8 cellular contexts compared by ENCODE assay signal in the genomic region with DNA sequence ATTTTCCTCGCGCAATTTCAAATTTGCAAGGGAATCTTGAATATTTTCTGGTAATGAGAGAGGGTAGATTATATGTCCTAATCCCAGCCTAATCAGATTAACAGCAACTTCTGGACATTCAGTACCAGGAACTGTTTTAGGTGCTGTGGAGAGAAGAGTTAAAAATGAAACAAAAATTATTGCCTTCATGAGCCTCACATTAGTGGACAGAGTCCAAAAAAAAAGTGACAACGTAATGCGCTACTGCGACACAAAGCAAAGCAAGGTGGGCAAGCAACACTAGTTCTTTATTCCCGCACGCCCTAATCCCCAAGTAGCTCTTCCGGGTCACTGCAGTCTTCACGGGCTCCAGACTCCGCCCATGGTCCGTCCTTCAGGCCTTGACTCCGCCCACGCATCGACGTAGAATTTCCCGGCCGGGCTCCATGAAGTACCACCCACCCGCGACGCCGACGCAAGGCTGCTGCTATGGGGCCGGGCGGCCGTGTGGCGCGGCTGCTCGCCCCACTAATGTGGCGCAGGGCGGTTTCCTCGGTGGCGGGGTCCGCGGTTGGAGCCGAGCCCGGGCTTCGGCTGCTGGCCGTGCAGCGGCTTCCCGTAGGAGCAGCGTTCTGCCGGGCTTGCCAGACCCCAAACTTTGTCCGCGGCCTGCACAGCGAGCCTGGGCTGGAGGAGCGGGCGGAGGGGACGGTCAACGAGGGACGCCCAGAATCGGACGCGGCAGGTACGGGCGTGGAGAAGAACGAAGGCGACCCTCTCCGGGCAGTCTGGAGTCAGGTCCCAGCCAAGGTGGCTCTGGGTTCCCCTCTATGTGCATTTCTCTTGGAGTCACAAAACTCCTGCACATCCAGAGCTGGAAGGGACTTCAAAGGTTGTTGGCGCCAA. TPM values are rescaled to one million over a fixed set of nuclear protein-coding genes. Genes with fewer than 3 reads are reported as not detected.
DNase-seq lines count a peak whose midpoint lies in the region; ATAC-seq, FAIRE-seq and TF ChIP-seq lines count a peak whose summit lies in the region.

A gene (plus strand): TSS at position 455 of the 885 bp plus-strand sequence. CDS start 14 bp downstream, at position 469.

- peaks cover 0 to 9% (median 0%) of the 10 kb centered on the region in 4 donors for H3K27me3 ChIP-seq in esophagus muscularis mucosa
- no peaks in the 10 kb centered on the region for H3K27me3 ChIP-seq in muscle layer of duodenum (ENCODE audit: low read depth, low read length)

- peak; percentile 83 for FAIRE-seq in RCC 7860 (lab: Jason Lieb, UNC)

- H3K4me3 ChIP-seq in esophagus muscularis mucosa (peak within 1 kb of the TSS; percentile 77 to 97 (median 84)), muscle layer of duodenum (ENCODE audit: low read depth in 1 of 2, low read length in 2 of 2) (peak within 1 kb of the TSS; percentile 85 to 95)

- peaks cover 16 to 19% of the 10 kb centered on the region in 2 donors for H3K36me3 Mint-ChIP-seq in activated T-cell treated with anti-CD3 and anti-CD28 coated beads, Interleukin-2, amount 50 U/mL, for 72 hours (ENCODE audit: insufficient read depth in 2 of 2)

- H3K4me1 ChIP-seq in esophagus muscularis mucosa = peaks cover 28 to 58% (median 54%) of the 10 kb centered on the region in 4 donors
- peaks cover 9 to 22% of the 10 kb centered on the region in 2 donors for H3K4me1 ChIP-seq in muscle layer of duodenum (ENCODE audit: control insufficient read depth in 1 of 2, insufficient read depth in 2 of 2, low read length in 2 of 2)

- H3K27me3 Mint-ChIP-seq in activated T-cell treated with anti-CD3 and anti-CD28 coated beads, Interleukin-2, amount 50 U/mL, for 72 hours (ENCODE audit: low read depth) = peaks cover 6% of the 10 kb centered on the region

- no peaks in the 10 kb centered on the region for H3K9me3 ChIP-seq in KOPT-K1 (ENCODE audit: insufficient read depth, low read length, poor library complexity, severe bottlenecking)
- H3K9me3 ChIP-seq in esophagus muscularis mucosa = no peaks in the 10 kb centered on the region
- H3K9me3 ChIP-seq in muscle layer of duodenum (ENCODE audit: control insufficient read depth in 1 of 2, low read length in 2 of 2) = no peaks in the 10 kb centered on the region

- peak; percentile 95 for DNase-seq in DMS79 (lab: John Stamatoyannopoulos, UW)
- DNase-seq in RCC 7860 (ENCODE audit: low spot score) = peak; percentile 92
- peak; percentile 98 for DNase-seq in activated T-cell treated with anti-CD3 and anti-CD28 coated beads, Interleukin-2, amount 50 U/mL, for 72 hours
- DNase-seq in esophagus muscularis mucosa (ENCODE audit: extremely low spot score) = peak; percentile 99
- peak; percentile 95 to 97 for DNase-seq in stimulated activated CD8-positive, alpha-beta memory T cell treated with anti-CD3 and anti-CD28 coated beads, Interleukin-7, amount 100 ng/mL, for 4 hours (ENCODE audit: low read depth in 2 of 2)

- H3K4me3 Mint-ChIP-seq in activated T-cell treated with anti-CD3 and anti-CD28 coated beads, Interleukin-2, amount 50 U/mL, for 72 hours = peak within 1 kb of the TSS; percentile 84 to 91

- 1% methylated on average over 16 of the region's 59 CpGs for WGBS in esophagus muscularis mucosa

- TF ChIP-seq EP300 in esophagus muscularis mucosa (IDR thresholded peaks at IDR 0.05) = no peak

- H3K27ac ChIP-seq in KOPT-K1 (ENCODE audit: low read depth, low read length, poor library complexity, severe bottlenecking) (peak within 1 kb of the TSS; percentile 68), esophagus muscularis mucosa (replicated peaks in 1 of 4) (peak within 1 kb of the TSS; percentile 79 to 89 (median 86)), muscle layer of duodenum (ENCODE audit: low read length) (peak within 1 kb of the TSS; percentile 78)

- intact Hi-C loops in esophagus muscularis mucosa (cut with DNase I) = loop anchor here (5.0 to 10.0 kb wide), 2 partner anchors 114 to 228 kb away; a partner anchor contains a TSS

- peak; percentile 100 for ATAC-seq in GM21786 (IDR thresholded peaks at IDR 0.05; ENCODE audit: unreplicated experiment)
- ATAC-seq in activated T-cell treated with anti-CD3 and anti-CD28 coated beads, Interleukin-2, amount 50 U/mL, for 72 hours (replicated peaks in 1 of 2) = peak; percentile 99 to 100

- peak; percentile 59 for TF ChIP-seq POLR2A in esophagus muscularis mucosa (IDR thresholded peaks at IDR 0.05; ENCODE audit: low read depth)

- peaks cover 44% of the 10 kb centered on the region for H3K4me1 Mint-ChIP-seq in activated T-cell treated with anti-CD3 and anti-CD28 coated beads, Interleukin-2, amount 50 U/mL, for 72 hours (ENCODE audit: low read depth)

- peaks cover 4 to 5% of the 10 kb centered on the region in 2 donors for H3K9me3 Mint-ChIP-seq in activated T-cell treated with anti-CD3 and anti-CD28 coated beads, Interleukin-2, amount 50 U/mL, for 72 hours

- H3K36me3 ChIP-seq in KOPT-K1 (ENCODE audit: insufficient read depth, low read length) (peaks cover 24% of the 10 kb centered on the region), esophagus muscularis mucosa (peaks cover 0 to 33% (median 12%) of the 10 kb centered on the region in 4 donors), muscle layer of duodenum (ENCODE audit: control insufficient read depth in 1 of 2, insufficient read depth in 2 of 2, low read length in 2 of 2) (no peaks in the 10 kb centered on the region)

- peak within 1 kb of the TSS; percentile 72 for H3K27ac Mint-ChIP-seq in activated T-cell treated with anti-CD3 and anti-CD28 coated beads, Interleukin-2, amount 50 U/mL, for 72 hours

- TF ChIP-seq CTCF in esophagus muscularis mucosa (IDR thresholded peaks at IDR 0.05) = no peak

RNA-seq across cellular contexts. Expression of the gene that starts here (rescaled TPM):
- total RNA-seq in activated T-cell treated with anti-CD3 and anti-CD28 coated beads, Interleukin-2, amount 50 U/mL, for 72 hours = 10 to 100 TPM; 62.6 to 63.8 TPM
- 10 to 100 TPM; 39.0 to 74.2 (median 63.3) TPM for total RNA-seq in esophagus muscularis mucosa

Comparison
In these comparisons a context has a peak if more than half of its experiments do, and no peak if none do; other contexts are left out.
1. Peak in every context shown above with its lines: DNase-seq, ATAC-seq, H3K4me3 ChIP-seq and H3K27ac ChIP-seq.